In the genomic region with DNA sequence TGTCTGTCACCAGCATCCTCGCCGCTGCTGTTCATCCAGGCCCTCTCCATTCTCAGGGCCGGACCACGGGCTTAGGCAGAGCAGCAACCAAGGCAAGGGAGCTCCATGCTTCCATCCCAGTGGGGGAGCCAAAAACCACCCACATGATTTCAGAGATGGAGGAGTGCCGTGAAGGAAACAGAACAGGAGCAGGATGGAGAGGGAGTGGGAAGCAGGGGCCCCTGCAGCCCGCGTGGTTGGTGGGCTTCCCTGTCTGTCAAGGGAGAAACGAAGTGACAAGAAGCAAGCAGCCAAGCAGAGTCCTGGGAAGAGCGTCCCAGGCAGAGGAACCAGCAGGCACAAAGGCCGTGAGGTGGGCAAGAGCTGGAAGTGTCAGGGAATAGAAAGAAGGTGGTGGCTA, we compare ENCODE assay signal across 21 cellular contexts.
"Had no signal": no experiment of that assay in that cellular context is flagged by ENCODE, and none has a peak within 500 bp of the region (broad histone marks: within the 10 kb centered on the region; RNA-seq: fewer than 3 reads in every experiment).

No MANE protein-coding gene starts in this region.

- H3K36me3 Mint-ChIP-seq: natural killer cell treated with Interleukin-12 subunit alpha and Interleukin-12 subunit beta and Interleukin-15 and Interleukin-18, amount 100 ng/mL, for 72 hours had no signal

- H3K4me3 ChIP-seq: coronary artery, heart left ventricle, left lung, lower lobe of right lung, pancreas, tibial artery, upper lobe of left lung, uterus had no signal

- ATAC-seq: heart left ventricle; left lung; lower lobe of right lung; natural killer cell treated with Interleukin-12 subunit alpha and Interleukin-12 subunit beta and Interleukin-15 and Interleukin-18, amount 100 ng/mL, for 72 hours; pancreas had no signal

- H3K9me3 ChIP-seq: heart left ventricle, left lung, lower lobe of right lung, pancreas, tibial artery, upper lobe of left lung, uterus had no signal

- H3K4me1 Mint-ChIP-seq: memory B cell had no signal

- H3K27ac ChIP-seq: coronary artery, heart left ventricle, left lung, lower lobe of right lung, pancreas, tibial artery, upper lobe of left lung, uterus had no signal

- H3K9me3 Mint-ChIP-seq: natural killer cell treated with Interleukin-12 subunit alpha and Interleukin-12 subunit beta and Interleukin-15 and Interleukin-18, amount 100 ng/mL, for 72 hours had no signal

- DNase-seq: effector CD4-positive, alpha-beta T cell; foreskin melanocyte; heart left ventricle; hippocampal formation; left lung; lower lobe of right lung; midbrain; occipital lobe; pancreas; right cardiac atrium; small intestine; stimulated activated CD4-positive, alpha-beta T cell treated with anti-CD3 and anti-CD28 coated beads, Interleukin-12 subunit alpha, Interleukin-12 subunit beta, amount 100 ng/mL, for 4 hours; stimulated activated naive CD4-positive, alpha-beta T cell treated with Interleukin-2 at 50 U/mL for 16 hours; tibial artery had no signal

- H3K4me3 Mint-ChIP-seq: memory B cell; natural killer cell treated with Interleukin-12 subunit alpha and Interleukin-12 subunit beta and Interleukin-15 and Interleukin-18, amount 100 ng/mL, for 72 hours had no signal

- FAIRE-seq: islet of Langerhans, pancreas, small intestine had no signal

- H3K27ac Mint-ChIP-seq: memory B cell; natural killer cell treated with Interleukin-12 subunit alpha and Interleukin-12 subunit beta and Interleukin-15 and Interleukin-18, amount 100 ng/mL, for 72 hours; progenitor cell of endocrine pancreas had no signal

- H3K4me1 ChIP-seq: left lung, lower lobe of right lung, pancreas, tibial artery, upper lobe of left lung, uterus had no signal

- H3K36me3 ChIP-seq: heart left ventricle, left lung, lower lobe of right lung, pancreas, tibial artery, upper lobe of left lung, uterus had no signal

- H3K27me3 ChIP-seq: pancreas, upper lobe of left lung, uterus had no signal
